ENCODE assay signal across 19 cellular contexts in the genomic region with DNA sequence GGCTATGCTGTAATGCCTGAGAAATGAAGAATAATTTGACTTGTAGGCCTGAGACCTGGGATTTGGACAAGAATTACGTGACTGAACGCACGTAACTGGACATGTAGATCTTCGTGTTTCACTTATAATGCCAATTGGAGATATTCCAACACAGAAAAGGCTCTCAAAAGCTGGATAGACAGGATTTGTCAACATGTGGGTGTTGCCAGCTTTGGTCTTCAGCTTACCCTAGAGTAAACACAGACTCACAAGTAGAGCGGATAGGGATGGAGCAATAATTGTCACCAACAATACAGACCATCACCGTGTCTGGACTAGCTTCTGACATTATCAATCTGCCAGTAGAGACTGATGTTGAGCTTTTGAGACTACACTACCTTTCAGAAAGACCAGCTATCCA.
"Had no signal": no experiment of that assay in that cellular context is flagged by ENCODE, and none has a peak within 500 bp of the region (broad histone marks: within the 10 kb centered on the region; RNA-seq: fewer than 3 reads in every experiment).

No MANE protein-coding gene starts in this region.

- H3K9me3 ChIP-seq: left lung, thoracic aorta had no signal

- H3K27ac ChIP-seq: left lung, thoracic aorta, WERI-Rb-1 had no signal

- H3K4me3 Mint-ChIP-seq: activated CD4-positive, alpha-beta T cell treated with anti-CD3 and anti-CD28 coated beads, Interleukin-2, amount 10 ng/mL, durations not matched to agents 7 days and 5 days; activated CD8-positive, alpha-beta T cell treated with anti-CD3 and anti-CD28 coated beads, Interleukin-2, amount 10 ng/mL, durations not matched to agents 7 days and 5 days; activated naive CD4-positive, alpha-beta T cell treated with anti-CD3 and anti-CD28 coated beads, Interleukin-2, amount 50 U/mL, for 24 hours; brain; dendritic cell treated with granulocyte-macrophage colony-stimulating factor and Interleukin-4, amounts not matched to agents 40 ng/mL and 50 ng/mL, for 4 days; immature natural killer cell; naive thymus-derived CD8-positive, alpha-beta T cell; type B pancreatic cell had no signal

- H3K27me3 Mint-ChIP-seq: activated CD4-positive, alpha-beta T cell treated with anti-CD3 and anti-CD28 coated beads, Interleukin-2, amount 10 ng/mL, durations not matched to agents 7 days and 5 days; activated naive CD4-positive, alpha-beta T cell treated with anti-CD3 and anti-CD28 coated beads, Interleukin-2, amount 50 U/mL, for 24 hours; brain; dendritic cell treated with granulocyte-macrophage colony-stimulating factor and Interleukin-4, amounts not matched to agents 40 ng/mL and 50 ng/mL, for 4 days; naive thymus-derived CD8-positive, alpha-beta T cell; type B pancreatic cell had no signal

- DNase-seq: activated CD4-positive, alpha-beta T cell treated with anti-CD3 and anti-CD28 coated beads, Interleukin-2, amount 10 ng/mL, durations not matched to agents 7 days and 5 days; activated CD4-positive, CD25-positive, alpha-beta regulatory T cell treated with anti-CD3 and anti-CD28 coated beads, Interleukin-2, amount 50 U/mL, for 72 hours; activated CD8-positive, alpha-beta T cell treated with anti-CD3 and anti-CD28 coated beads, Interleukin-2, amount 10 ng/mL, durations not matched to agents 7 days and 5 days; activated gamma-delta T cell treated with Interleukin-2 at 50 U/mL for 16 hours; anterior cingulate cortex; caudate nucleus; effector CD8-positive, alpha-beta T cell; foreskin melanocyte; immature natural killer cell; left lung; naive thymus-derived CD8-positive, alpha-beta T cell; stimulated activated CD4-positive, alpha-beta T cell treated with anti-CD3 and anti-CD28 coated beads, Interleukin-2, amount 100 ng/mL, for 48 hours; stimulated activated naive CD4-positive, alpha-beta T cell; WERI-Rb-1 had no signal

- H3K27me3 ChIP-seq: left lung had no signal

- H3K4me3 ChIP-seq: left lung, thoracic aorta had no signal

- H3K27ac Mint-ChIP-seq: activated CD4-positive, alpha-beta T cell treated with anti-CD3 and anti-CD28 coated beads, Interleukin-2, amount 10 ng/mL, durations not matched to agents 7 days and 5 days; activated CD8-positive, alpha-beta T cell treated with anti-CD3 and anti-CD28 coated beads, Interleukin-2, amount 10 ng/mL, durations not matched to agents 7 days and 5 days; activated naive CD4-positive, alpha-beta T cell treated with anti-CD3 and anti-CD28 coated beads, Interleukin-2, amount 50 U/mL, for 24 hours; brain; dendritic cell treated with granulocyte-macrophage colony-stimulating factor and Interleukin-4, amounts not matched to agents 40 ng/mL and 50 ng/mL, for 4 days; immature natural killer cell; naive thymus-derived CD8-positive, alpha-beta T cell; type B pancreatic cell had no signal

- H3K4me1 Mint-ChIP-seq: activated CD4-positive, alpha-beta T cell treated with anti-CD3 and anti-CD28 coated beads, Interleukin-2, amount 10 ng/mL, durations not matched to agents 7 days and 5 days; activated naive CD4-positive, alpha-beta T cell treated with anti-CD3 and anti-CD28 coated beads, Interleukin-2, amount 50 U/mL, for 24 hours; brain; immature natural killer cell; naive thymus-derived CD8-positive, alpha-beta T cell had no signal

- H3K4me1 ChIP-seq: left lung had no signal

- H3K36me3 Mint-ChIP-seq: activated naive CD4-positive, alpha-beta T cell treated with anti-CD3 and anti-CD28 coated beads, Interleukin-2, amount 50 U/mL, for 24 hours; brain; immature natural killer cell; naive thymus-derived CD8-positive, alpha-beta T cell; type B pancreatic cell had no signal

- ATAC-seq: activated CD8-positive, alpha-beta T cell treated with anti-CD3 and anti-CD28 coated beads, Interleukin-2, amount 10 ng/mL, durations not matched to agents 7 days and 5 days; left lung; naive thymus-derived CD8-positive, alpha-beta T cell had no signal

- H3K9me3 Mint-ChIP-seq: activated CD4-positive, alpha-beta T cell treated with anti-CD3 and anti-CD28 coated beads, Interleukin-2, amount 10 ng/mL, durations not matched to agents 7 days and 5 days; activated naive CD4-positive, alpha-beta T cell treated with anti-CD3 and anti-CD28 coated beads, Interleukin-2, amount 50 U/mL, for 24 hours; brain; dendritic cell treated with granulocyte-macrophage colony-stimulating factor and Interleukin-4, amounts not matched to agents 40 ng/mL and 50 ng/mL, for 4 days; type B pancreatic cell had no signal

- H3K36me3 ChIP-seq: left lung, thoracic aorta, WERI-Rb-1 had no signal
